ENCODE assay signal across 8 cellular contexts in genomic region chr10:100374137-100374655, GRCh38. TPM values are rescaled to one million over a fixed set of nuclear protein-coding genes. Genes with fewer than 3 reads are reported as not detected.
DNase-seq lines count a peak whose midpoint lies in the region; ATAC-seq and TF ChIP-seq lines count a peak whose summit lies in the region.

No MANE protein-coding gene starts in this region.

- H3K4me1 ChIP-seq in RWPE2 (ENCODE audit: insufficient read depth, poor library complexity, severe bottlenecking) = peaks cover 34% of the 10 kb centered on the region

- H3K9me3 Mint-ChIP-seq in activated T-helper 2 cell treated with anti-CD3 and anti-CD28 coated beads, Interferon-gamma antibody, Interleukin-2, Interleukin-4, amounts not matched to agents 10 μg/mL and 5 μg/mL and 100 μg/mL, durations not matched to agents 14 hours and 24 hours and 36 hours = no peaks in the 10 kb centered on the region

- no peaks in the 10 kb centered on the region for H3K27me3 ChIP-seq in RWPE2 (ENCODE audit: insufficient read depth, poor library complexity, severe bottlenecking)

- CTCF ChIA-PET in GM10248 (lab: Yijun Ruan, JAX) = interaction anchor here (1.1 to 2.6 kb wide), 5 partner anchors 29 to 88 kb away, joined by 3 to 9 read pairs (median 5); partner anchors contain the start of genes BLOC1S2 and PKD2L1

- H3K4me3 ChIP-seq in RWPE2 (ENCODE audit: severe bottlenecking) = peak overlapping the region; percentile 44
- peak overlapping the region; percentile 37 for H3K4me3 ChIP-seq in skeletal muscle cell (ENCODE audit: low read depth, low read length)

- TF ChIP-seq CTCF in GM10248 (IDR thresholded peaks at IDR 0.05; ENCODE audit: control extremely low read depth, extremely low read depth, low read depth, missing control alignments) = no peak
- no peak for TF ChIP-seq CTCF in RWPE2 (IDR thresholded peaks at IDR 0.05; ENCODE audit: poor library complexity, severe bottlenecking)

- ATAC-seq in RWPE2 (ENCODE audit: low read depth) (no peak), GM18861 (IDR thresholded peaks at IDR 0.05; ENCODE audit: unreplicated experiment) (no peak), HG03354 (IDR thresholded peaks at IDR 0.05; ENCODE audit: poor library complexity, severe bottlenecking, unreplicated experiment) (no peak)

- no peak overlapping the region for H3K4me3 Mint-ChIP-seq in activated T-helper 2 cell treated with anti-CD3 and anti-CD28 coated beads, Interferon-gamma antibody, Interleukin-2, Interleukin-4, amounts not matched to agents 10 μg/mL and 5 μg/mL and 100 μg/mL, durations not matched to agents 14 hours and 24 hours and 36 hours (ENCODE audit: low read depth)

- H3K27ac Mint-ChIP-seq in activated T-helper 2 cell treated with anti-CD3 and anti-CD28 coated beads, Interferon-gamma antibody, Interleukin-2, Interleukin-4, amounts not matched to agents 10 μg/mL and 5 μg/mL and 100 μg/mL, durations not matched to agents 14 hours and 24 hours and 36 hours = no peak overlapping the region

- intact Hi-C loops in activated T-helper 2 cell treated with anti-CD3 and anti-CD28 coated beads, Interferon-gamma antibody, Interleukin-2, Interleukin-4, amounts not matched to agents 10 μg/mL and 5 μg/mL and 100 μg/mL, durations not matched to agents 14 hours and 24 hours and 36 hours (cut with micrococcal nuclease) = loop anchor here (1.0 to 5.0 kb wide), 4 partner anchors 37 to 752 kb away; partner anchors contain the start of genes BLOC1S2, NDUFB8 and SLC25A28

- peaks cover 2% of the 10 kb centered on the region for H3K36me3 Mint-ChIP-seq in activated T-helper 2 cell treated with anti-CD3 and anti-CD28 coated beads, Interferon-gamma antibody, Interleukin-2, Interleukin-4, amounts not matched to agents 10 μg/mL and 5 μg/mL and 100 μg/mL, durations not matched to agents 14 hours and 24 hours and 36 hours (ENCODE audit: low read depth)

- H3K4me1 Mint-ChIP-seq in activated T-helper 2 cell treated with anti-CD3 and anti-CD28 coated beads, Interferon-gamma antibody, Interleukin-2, Interleukin-4, amounts not matched to agents 10 μg/mL and 5 μg/mL and 100 μg/mL, durations not matched to agents 14 hours and 24 hours and 36 hours (ENCODE audit: low read depth) = peaks cover 40% of the 10 kb centered on the region

- POLR2A ChIA-PET in GM10248 (lab: Yijun Ruan, JAX) = interaction anchor here (0.5 to 1.2 kb wide), 2 partner anchors 89 to 162 kb away, joined by 3 read pairs; no protein-coding TSS in a partner anchor

- peak overlapping the region; percentile 99 for H3K27ac ChIP-seq in RWPE2 (ENCODE audit: poor library complexity, severe bottlenecking)

- H3K9me3 ChIP-seq in RWPE2 (ENCODE audit: severe bottlenecking) = no peaks in the 10 kb centered on the region

- H3K27me3 Mint-ChIP-seq in activated T-helper 2 cell treated with anti-CD3 and anti-CD28 coated beads, Interferon-gamma antibody, Interleukin-2, Interleukin-4, amounts not matched to agents 10 μg/mL and 5 μg/mL and 100 μg/mL, durations not matched to agents 14 hours and 24 hours and 36 hours (ENCODE audit: low read depth) = no peaks in the 10 kb centered on the region

- no peaks in the 10 kb centered on the region for H3K36me3 ChIP-seq in RWPE2 (ENCODE audit: low read depth)

- DNase-seq in GM10248 (ENCODE audit: extremely low spot score) (peak; percentile 9), RWPE2 (ENCODE audit: low spot score) (no peak), glomerular visceral epithelial cell (ENCODE audit: extremely low spot score) (peak; percentile 9), skeletal muscle cell (ENCODE audit: low read depth) (no peak), NOMO-1 (lab: John Stamatoyannopoulos, UW; ENCODE audit: unreplicated experiment in 2 of 2) (no peak)
- no peak for DNase-seq in activated T-helper 2 cell treated with anti-CD3 and anti-CD28 coated beads, Interferon-gamma antibody, Interleukin-2, Interleukin-4, amounts not matched to agents 10 μg/mL and 5 μg/mL and 100 μg/mL, durations not matched to agents 14 hours and 24 hours and 36 hours (ENCODE audit: low spot score)

RNA-seq across cellular contexts. Expression of gene SCD, which starts 27.2 kb away (rescaled TPM):
- total RNA-seq in activated T-helper 2 cell treated with anti-CD3 and anti-CD28 coated beads, Interferon-gamma antibody, Interleukin-2, Interleukin-4, amounts not matched to agents 10 μg/mL and 5 μg/mL and 100 μg/mL, durations not matched to agents 14 hours and 24 hours and 36 hours = 273 and 278 TPM in 2 replicates

RNA-seq across cellular contexts. Expression of gene PKD2L1, which starts 44.2 kb away (rescaled TPM):
- not detected in 2 replicates for total RNA-seq in activated T-helper 2 cell treated with anti-CD3 and anti-CD28 coated beads, Interferon-gamma antibody, Interleukin-2, Interleukin-4, amounts not matched to agents 10 μg/mL and 5 μg/mL and 100 μg/mL, durations not matched to agents 14 hours and 24 hours and 36 hours

Comparison
In these comparisons a context has a peak if more than half of its experiments do, and no peak if none do; other contexts are left out.
1. DNase-seq: peak in GM10248 (single experiment) and glomerular visceral epithelial cell (single experiment); none in RWPE2 (single experiment), skeletal muscle cell (single experiment), activated T-helper 2 cell treated with anti-CD3 and anti-CD28 coated beads, Interferon-gamma antibody, Interleukin-2, Interleukin-4, amounts not matched to agents 10 μg/mL and 5 μg/mL and 100 μg/mL, durations not matched to agents 14 hours and 24 hours and 36 hours (single experiment) and NOMO-1 (0 of 2).